9 cellular contexts compared by ENCODE assay signal in genomic region chr6:106609699-106610098, GRCh38. TPM values are rescaled to one million over a fixed set of nuclear protein-coding genes. Genes with fewer than 3 reads are reported as not detected.
A peak's percentile ranks its signal among the peaks of the same experiment; 100 is the strongest.
DNase-seq lines count a peak whose midpoint lies in the region; ATAC-seq and TF ChIP-seq lines count a peak whose summit lies in the region.
"Had no signal": no experiment of that assay in that cellular context is flagged by ENCODE, and none has a peak within 500 bp of the region (broad histone marks: within the 10 kb centered on the region; RNA-seq: fewer than 3 reads in every experiment).

No MANE protein-coding gene starts in this region.

- intact Hi-C loops in transverse colon (cut with DNase I; ENCODE audit: low total_unique reads) (no loop called here), Right ventricle myocardium inferior (cut with DNase I) (loop anchor here (5.0 kb wide), 1 partner anchor 368 kb away; no protein-coding TSS in a partner anchor)

- H3K9me3 ChIP-seq in transverse colon: no peaks in the 10 kb centered on the region
- H3K9me3 ChIP-seq: adrenal gland had no signal

- no peak overlapping the region for H3K4me3 ChIP-seq in transverse colon
- H3K4me3 ChIP-seq: adrenal gland had no signal

- 64 to 83% methylated on average over 4 to 6 of the region's 6 CpGs for WGBS in transverse colon (ENCODE audit: low coverage in 1 of 2), 2 donors

- peak in 3 of 5 experiments; percentile 15 to 32 (median 18) for TF ChIP-seq CTCF in transverse colon (IDR thresholded peaks at IDR 0.05)

- no peak for TF ChIP-seq EP300 in transverse colon (IDR thresholded peaks at IDR 0.05; ENCODE audit: low read depth)

- no peaks in the 10 kb centered on the region for H3K36me3 ChIP-seq in transverse colon
- H3K36me3 ChIP-seq: adrenal gland had no signal

- in situ Hi-C loops in transverse colon (cut with MboI; ENCODE audit: low pct_ligation_motif_present in 1 of 4, low pct_unique_long_range_greater_than_20kb in 1 of 4, low sequenced_read_pairs in 3 of 4): loop anchor here in 3 of 4 donors (10.0 to 25.0 kb wide), 2 partner anchors 365 to 378 kb away; partner anchors contain the start of gene CD24 (in 2 of the 3)

- TF ChIP-seq POLR2A in erythroblast (IDR thresholded peaks at IDR 0.05; ENCODE audit: low read length) (no peak), transverse colon (IDR thresholded peaks at IDR 0.05) (no peak)

- no peak overlapping the region for H3K27ac ChIP-seq in transverse colon
- H3K27ac ChIP-seq: adrenal gland had no signal

- DNase-seq in AG08395 (ENCODE audit: low spot score) (peak; percentile 30), NOMO-1 treated with DMSO at 0.1 percent for 48 hours (lab: John Stamatoyannopoulos, UW; ENCODE audit: unreplicated experiment) (peak; percentile 24), erythroblast (lab: John Stamatoyannopoulos, UW) (peak; percentile 16 to 26), transverse colon (peak; percentile 40), DMS114 treated with DMSO at 0.1 percent for 48 hours (lab: John Stamatoyannopoulos, UW; ENCODE audit: unreplicated experiment) (no peak), Right ventricle myocardium inferior (ENCODE audit: missing footprints) (no peak)
- no peak for DNase-seq in activated CD4-positive, CD25-positive, alpha-beta regulatory T cell (lab: John Stamatoyannopoulos, UW)

- peak; percentile 49 for ATAC-seq in GM18868 (IDR thresholded peaks at IDR 0.05; ENCODE audit: unreplicated experiment)
- no peak for ATAC-seq in Right ventricle myocardium inferior

- no peaks in the 10 kb centered on the region for H3K4me1 ChIP-seq in transverse colon
- H3K4me1 ChIP-seq: adrenal gland had no signal

- no peaks in the 10 kb centered on the region for H3K27me3 ChIP-seq in transverse colon
- H3K27me3 ChIP-seq: adrenal gland had no signal

RNA-seq across cellular contexts. Expression of gene RTN4IP1, which starts 19.6 kb away (rescaled TPM):
- 10 to 100 TPM in 3 of 4 donors, 1 to 10 TPM in 1; 9.1 to 19.1 (median 13.1) TPM for total RNA-seq in transverse colon
- 17.0 TPM for total RNA-seq in Right ventricle myocardium inferior

RNA-seq across cellular contexts. Expression of gene QRSL1, which starts 19.7 kb away (rescaled TPM):
- total RNA-seq in transverse colon (10 to 100 TPM in 3 of 4 donors, 1 to 10 TPM in 1; 2.4 to 17.3 (median 12.6) TPM), Right ventricle myocardium inferior (22.0 TPM)

Comparison
In these comparisons a context has a peak if more than half of its experiments do, and no peak if none do; other contexts are left out.
1. DNase-seq: peak in AG08395 (single experiment), NOMO-1 treated with DMSO at 0.1 percent for 48 hours (single experiment), erythroblast (2 of 2) and transverse colon (single experiment); none in DMS114 treated with DMSO at 0.1 percent for 48 hours (single experiment), Right ventricle myocardium inferior (single experiment) and activated CD4-positive, CD25-positive, alpha-beta regulatory T cell (0 of 4).